Comparison of ENCODE assay signal across 20 cellular contexts in the genomic region with DNA sequence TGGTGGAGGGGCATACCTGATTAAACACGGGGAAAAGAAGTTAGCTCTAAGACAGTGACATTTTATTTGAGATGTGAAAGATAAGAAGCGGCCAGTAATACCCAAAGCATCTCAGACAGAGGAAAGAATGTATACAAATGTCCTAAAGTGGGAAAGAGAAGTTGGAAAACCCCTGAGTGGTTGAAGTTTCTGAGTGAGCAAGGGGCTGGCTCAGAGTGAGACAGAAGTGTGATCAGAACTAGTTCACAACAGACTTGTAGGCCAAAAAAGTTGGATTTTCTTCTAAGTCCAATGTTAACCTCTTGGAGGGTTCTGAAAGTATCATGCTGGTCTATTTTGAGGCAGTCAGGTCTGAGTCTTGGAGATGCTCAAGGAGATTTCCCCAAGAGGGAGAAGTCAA.
DNase-seq lines count a peak whose midpoint lies in the region; ATAC-seq and TF ChIP-seq lines count a peak whose summit lies in the region.
"Had no signal": no experiment of that assay in that cellular context is flagged by ENCODE, and none has a peak within 500 bp of the region (broad histone marks: within the 10 kb centered on the region; RNA-seq: fewer than 3 reads in every experiment).

No MANE protein-coding gene starts in this region.

- no peak overlapping the region for H3K27ac Mint-ChIP-seq in activated T-helper 17 cell treated with anti-CD3 and anti-CD28 coated beads, Interleukin-2, amount 50 U/mL, for 72 hours
- H3K27ac Mint-ChIP-seq: B cell, CD14-positive monocyte had no signal

- H3K27me3 ChIP-seq in esophagus muscularis mucosa = no peaks in the 10 kb centered on the region

- H3K27me3 Mint-ChIP-seq in activated T-helper 17 cell treated with anti-CD3 and anti-CD28 coated beads, Interleukin-2, amount 50 U/mL, for 72 hours = peaks cover 5% of the 10 kb centered on the region

- no peaks in the 10 kb centered on the region for H3K36me3 ChIP-seq in esophagus muscularis mucosa

- intact Hi-C loops in esophagus muscularis mucosa (cut with DNase I) = no loop called here

- no peaks in the 10 kb centered on the region for H3K9me3 Mint-ChIP-seq in activated T-helper 17 cell treated with anti-CD3 and anti-CD28 coated beads, Interleukin-2, amount 50 U/mL, for 72 hours

- no peak for TF ChIP-seq CTCF in esophagus muscularis mucosa (IDR thresholded peaks at IDR 0.05)

- H3K4me1 Mint-ChIP-seq in activated T-helper 17 cell treated with anti-CD3 and anti-CD28 coated beads, Interleukin-2, amount 50 U/mL, for 72 hours = no peaks in the 10 kb centered on the region
- H3K4me1 Mint-ChIP-seq: B cell had no signal

- no peak overlapping the region for H3K4me3 Mint-ChIP-seq in activated T-helper 17 cell treated with anti-CD3 and anti-CD28 coated beads, Interleukin-2, amount 50 U/mL, for 72 hours
- H3K4me3 Mint-ChIP-seq: B cell, CD14-positive monocyte had no signal

- no peaks in the 10 kb centered on the region for H3K4me1 ChIP-seq in esophagus muscularis mucosa

- ATAC-seq in GM18868 (IDR thresholded peaks at IDR 0.05; ENCODE audit: unreplicated experiment) = peak; percentile 56
- ATAC-seq in activated T-helper 17 cell treated with anti-CD3 and anti-CD28 coated beads, Interleukin-2, amount 50 U/mL, for 72 hours (replicated peaks) = peak; percentile 37
- no peak for ATAC-seq in esophagus mucosa

- peak; percentile 70 for DNase-seq in esophagus muscularis mucosa (ENCODE audit: extremely low spot score)
- no peak for DNase-seq in cerebellum (ENCODE audit: low spot score)
- no peak for DNase-seq in NCI-H526 treated with DMSO at 0.1 percent for 48 hours (lab: John Stamatoyannopoulos, UW)
- no peak for DNase-seq in NCI-H1930 (lab: John Stamatoyannopoulos, UW)
- DNase-seq: GDM1, HCEC 1CT, Karpas-422, NCI-H1105, NCI-H146, NCI-H2029, NCI-H446 treated with DMSO at 0.1 percent for 48 hours, NCI-H526, Right ventricle myocardium superior, RPMI8226 had no signal

- TF ChIP-seq POLR2A in esophagus muscularis mucosa (IDR thresholded peaks at IDR 0.05; ENCODE audit: low read depth) = no peak

- no peak overlapping the region for H3K4me3 ChIP-seq in esophagus muscularis mucosa

- no peaks in the 10 kb centered on the region for H3K36me3 Mint-ChIP-seq in activated T-helper 17 cell treated with anti-CD3 and anti-CD28 coated beads, Interleukin-2, amount 50 U/mL, for 72 hours (ENCODE audit: low read depth)
- H3K36me3 Mint-ChIP-seq: CD14-positive monocyte had no signal

- 54% methylated on average over 2 of the region's 2 CpGs for WGBS in esophagus muscularis mucosa

- H3K27ac ChIP-seq in esophagus muscularis mucosa (replicated peaks in 1 of 4) = no peak overlapping the region
- H3K27ac ChIP-seq: HL-60 had no signal

- no peak for TF ChIP-seq EP300 in esophagus muscularis mucosa (IDR thresholded peaks at IDR 0.05)

- H3K9me3 ChIP-seq in esophagus muscularis mucosa = no peaks in the 10 kb centered on the region
